Comparison of ENCODE assay signal across 8 cellular contexts in genomic region chr4:73589887-73590801, GRCh38. TPM values are rescaled to one million over a fixed set of nuclear protein-coding genes. Genes with fewer than 3 reads are reported as not detected.
A peak's percentile ranks its signal among the peaks of the same experiment; 100 is the strongest.
DNase-seq lines count a peak whose midpoint lies in the region; TF ChIP-seq lines count a peak whose summit lies in the region.

No MANE protein-coding gene starts in this region.

- no peaks in the 10 kb centered on the region for H3K27me3 Mint-ChIP-seq in activated T-cell treated with anti-CD3 and anti-CD28 coated beads, Interleukin-2, amount 50 U/mL, for 24 hours

- H3K27ac ChIP-seq in GM23248: 0 out of 2 replicates have a peak overlapping the region, but pooled peaks have one; percentile 7

- H2AFZ ChIP-seq in GM23248: no peak overlapping the region

- H3F3A ChIP-seq in GM23248 (ENCODE audit: insufficient read depth): peaks cover 12% of the 10 kb centered on the region

- H3K36me3 Mint-ChIP-seq in activated T-cell treated with anti-CD3 and anti-CD28 coated beads, Interleukin-2, amount 50 U/mL, for 24 hours (ENCODE audit: low read depth): no peaks in the 10 kb centered on the region

- H3K4me1 Mint-ChIP-seq in activated T-cell treated with anti-CD3 and anti-CD28 coated beads, Interleukin-2, amount 50 U/mL, for 24 hours (ENCODE audit: low read depth): no peaks in the 10 kb centered on the region

- H3K4me3 ChIP-seq in GM12865 (ENCODE audit: low read depth, low read length): peak overlapping the region; percentile 36
- no peak overlapping the region for H3K4me3 ChIP-seq in GM23248
- H3K4me3 ChIP-seq in endocrine pancreas (ENCODE audit: control insufficient read depth, insufficient read depth, low read length): peak overlapping the region; percentile 55

- peak; percentile 83 for DNase-seq in GM12865 (ENCODE audit: low read depth)
- DNase-seq in GM23248: no peak
- DNase-seq in NCI-H1105 treated with DMSO at 0.1 percent for 48 hours (lab: John Stamatoyannopoulos, UW): peak; percentile 91
- no peak for DNase-seq in HT-29 (ENCODE audit: low spot score)
- DNase-seq in iPS-NIHi11 (ENCODE audit: low spot score): no peak
- DNase-seq in activated T-cell treated with anti-CD3 and anti-CD28 coated beads, Interleukin-2, amount 50 U/mL, for 24 hours: no peak
- no peak for DNase-seq in effector CD8-positive, alpha-beta T cell (lab: John Stamatoyannopoulos, UW)

- H3K79me2 ChIP-seq in GM23248 (ENCODE audit: insufficient read depth): no peaks in the 10 kb centered on the region

- H4K20me1 ChIP-seq in GM23248 (ENCODE audit: insufficient read depth): no peaks in the 10 kb centered on the region

- H3K27ac Mint-ChIP-seq in activated T-cell treated with anti-CD3 and anti-CD28 coated beads, Interleukin-2, amount 50 U/mL, for 24 hours: no peak overlapping the region

- H3K36me3 ChIP-seq in GM23248 (ENCODE audit: low read depth) (no peaks in the 10 kb centered on the region), endocrine pancreas (ENCODE audit: control insufficient read depth, insufficient read depth, low read length) (no peaks in the 10 kb centered on the region)

- H3K4me3 Mint-ChIP-seq in activated T-cell treated with anti-CD3 and anti-CD28 coated beads, Interleukin-2, amount 50 U/mL, for 24 hours: no peak overlapping the region

- H3K27me3 ChIP-seq in GM23248 (replicated peaks; ENCODE audit: insufficient read depth): no peaks in the 10 kb centered on the region
- no peaks in the 10 kb centered on the region for H3K27me3 ChIP-seq in endocrine pancreas (ENCODE audit: control insufficient read depth, insufficient read depth, low read length)

- H3K9me3 Mint-ChIP-seq in activated T-cell treated with anti-CD3 and anti-CD28 coated beads, Interleukin-2, amount 50 U/mL, for 24 hours: no peaks in the 10 kb centered on the region

- no peak overlapping the region for H3K4me2 ChIP-seq in GM23248 (ENCODE audit: unreplicated experiment)

- H3K9me3 ChIP-seq in GM23248 (ENCODE audit: low read depth) (no peaks in the 10 kb centered on the region), endocrine pancreas (ENCODE audit: control insufficient read depth, low read length) (no peaks in the 10 kb centered on the region)

- no peaks in the 10 kb centered on the region for H3K9me2 ChIP-seq in GM23248 (ENCODE audit: insufficient read depth)

- TF ChIP-seq CTCF in GM12865 (IDR thresholded peaks at IDR 0.05; ENCODE audit: insufficient read depth, low read depth, low read length, missing control alignments): no peak

- WGBS in GM23248 (ENCODE audit: low coverage in 1 of 2, low lambda C conversion rate in 2 of 2, missing lambda C conversion rate in 2 of 2), 2 experiments: 34 to 45% methylated on average over 5 of the region's 5 CpGs

- in situ Hi-C loops in GM23248 (cut with MboI): loop anchor here (10.0 kb wide), 1 partner anchor 335 kb away; no protein-coding TSS in a partner anchor

- H3K9ac ChIP-seq in GM23248 (no peak overlapping the region), endocrine pancreas (ENCODE audit: control insufficient read depth, insufficient read depth, low read length) (no peak overlapping the region)

- H3K4me1 ChIP-seq in GM23248 (ENCODE audit: insufficient read depth) (peaks cover 11% of the 10 kb centered on the region), endocrine pancreas (ENCODE audit: control insufficient read depth, insufficient read depth, low read length) (peaks cover 5% of the 10 kb centered on the region)

RNA-seq across cellular contexts. Expression of gene RASSF6, which starts 30.1 kb away (rescaled TPM):
- not detected in 2 replicates for total RNA-seq in GM23248 (2014; rRNA removed; shearing (Covaris generic))
- not detected in 2 replicates for polyA plus RNA-seq in GM23248 (2016; fragmentation: Nextera tagmentation; extraction: Ambion mirVana)
- 2.3 and 3.9 TPM in 2 replicates for total RNA-seq in HT-29 (2014; rRNA removed; shearing (Covaris generic))

Comparison
In these comparisons a context has a peak if more than half of its experiments do, and no peak if none do; other contexts are left out.
1. DNase-seq: peak in GM12865 (single experiment) and NCI-H1105 treated with DMSO at 0.1 percent for 48 hours (single experiment); none in GM23248 (single experiment), HT-29 (single experiment), iPS-NIHi11 (single experiment), activated T-cell treated with anti-CD3 and anti-CD28 coated beads, Interleukin-2, amount 50 U/mL, for 24 hours (single experiment) and effector CD8-positive, alpha-beta T cell (single experiment).